In the genomic region with DNA sequence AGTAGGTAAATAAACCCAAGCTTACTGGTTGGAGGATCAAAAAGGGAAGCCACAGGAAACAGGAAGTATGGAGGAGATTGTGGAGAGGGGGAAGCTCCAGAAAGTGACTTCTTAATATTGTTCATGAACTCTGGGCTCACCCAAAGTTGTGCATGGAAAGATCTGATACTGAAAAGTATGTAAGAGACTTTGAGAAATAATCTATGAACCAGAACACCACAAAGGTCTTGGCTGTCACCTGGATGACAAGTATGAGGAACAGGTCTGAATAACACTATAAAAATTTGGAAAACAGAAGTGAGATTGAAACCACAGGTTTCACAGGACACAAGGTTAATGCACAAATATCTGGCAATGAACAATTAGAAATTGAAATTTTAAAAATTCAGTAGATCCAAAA, we compare ENCODE assay signal across 17 cellular contexts.
"Had no signal": no experiment of that assay in that cellular context is flagged by ENCODE, and none has a peak within 500 bp of the region (broad histone marks: within the 10 kb centered on the region; RNA-seq: fewer than 3 reads in every experiment).

No MANE protein-coding gene starts in this region.

- H3K27me3 ChIP-seq: pancreas, testis had no signal

- H3K9me3 Mint-ChIP-seq: activated naive CD4-positive, alpha-beta T cell treated with anti-CD3 and anti-CD28 coated beads for 36 hours; brain; dendritic cell treated with granulocyte-macrophage colony-stimulating factor and Interleukin-4, amounts not matched to agents 40 ng/mL and 50 ng/mL, for 4 days; effector memory CD8-positive, alpha-beta T cell; stimulated activated naive CD8-positive, alpha-beta T cell treated with anti-CD3 and anti-CD28 coated beads, Interleukin-15, amount 100 ng/mL, for 72 hours had no signal

- H3K4me1 ChIP-seq: lower lobe of right lung, pancreas, testis had no signal

- H3K4me1 Mint-ChIP-seq: brain, naive B cell had no signal

- ATAC-seq: activated CD4-positive, CD25-positive, alpha-beta regulatory T cell treated with anti-CD3 and anti-CD28 coated beads, Interleukin-2, amount 50 U/mL, for 24 hours; effector memory CD8-positive, alpha-beta T cell; left cardiac atrium; lower lobe of right lung; pancreas; stimulated activated naive CD8-positive, alpha-beta T cell treated with anti-CD3 and anti-CD28 coated beads, Interleukin-15, amount 100 ng/mL, for 72 hours had no signal

- H3K9me3 ChIP-seq: lower lobe of right lung, pancreas, testis had no signal

- H3K27ac Mint-ChIP-seq: activated naive CD4-positive, alpha-beta T cell treated with anti-CD3 and anti-CD28 coated beads for 36 hours; brain; dendritic cell treated with granulocyte-macrophage colony-stimulating factor and Interleukin-4, amounts not matched to agents 40 ng/mL and 50 ng/mL, for 4 days; effector memory CD8-positive, alpha-beta T cell; naive B cell; stimulated activated naive CD8-positive, alpha-beta T cell treated with anti-CD3 and anti-CD28 coated beads, Interleukin-15, amount 100 ng/mL, for 72 hours had no signal

- H3K36me3 Mint-ChIP-seq: brain, naive B cell had no signal

- H3K4me3 ChIP-seq: lower lobe of right lung, pancreas, testis had no signal

- H3K27ac ChIP-seq: lower lobe of right lung, pancreas, testis had no signal

- DNase-seq: activated CD4-positive, alpha-beta T cell treated with anti-CD3 and anti-CD28 coated beads, Interleukin-2, amount 50 U/mL, for 48 hours; activated naive CD4-positive, alpha-beta T cell treated with anti-CD3 and anti-CD28 coated beads for 36 hours; effector memory CD8-positive, alpha-beta T cell; erythroblast; hippocampal formation; left cardiac atrium; lower lobe of right lung; naive B cell; pancreas; stimulated activated CD4-positive, alpha-beta T cell treated with anti-CD3 and anti-CD28 coated beads, Interleukin-15, amount 100 ng/mL, for 24 hours; stimulated activated CD4-positive, alpha-beta T cell treated with anti-CD3 and anti-CD28 coated beads, Interleukin-4, amount 100 ng/mL, for 24 hours; stimulated activated naive CD8-positive, alpha-beta T cell treated with anti-CD3 and anti-CD28 coated beads, Interleukin-15, amount 100 ng/mL, for 72 hours; T-helper 2 cell; testis had no signal

- H3K27me3 Mint-ChIP-seq: dendritic cell treated with granulocyte-macrophage colony-stimulating factor and Interleukin-4, amounts not matched to agents 40 ng/mL and 50 ng/mL, for 4 days; effector memory CD8-positive, alpha-beta T cell; stimulated activated naive CD8-positive, alpha-beta T cell treated with anti-CD3 and anti-CD28 coated beads, Interleukin-15, amount 100 ng/mL, for 72 hours had no signal

- H3K36me3 ChIP-seq: lower lobe of right lung, pancreas had no signal

- H3K4me3 Mint-ChIP-seq: activated naive CD4-positive, alpha-beta T cell treated with anti-CD3 and anti-CD28 coated beads for 36 hours; brain; dendritic cell treated with granulocyte-macrophage colony-stimulating factor and Interleukin-4, amounts not matched to agents 40 ng/mL and 50 ng/mL, for 4 days; effector memory CD8-positive, alpha-beta T cell; naive B cell; stimulated activated naive CD8-positive, alpha-beta T cell treated with anti-CD3 and anti-CD28 coated beads, Interleukin-15, amount 100 ng/mL, for 72 hours had no signal
